Comparison of ENCODE assay signal across 8 cellular contexts in genomic region chr5:141382469-141383294, GRCh38. TPM values are rescaled to one million over a fixed set of nuclear protein-coding genes. Genes with fewer than 3 reads are reported as not detected.
A peak's percentile ranks its signal among the peaks of the same experiment; 100 is the strongest.
DNase-seq lines count a peak whose midpoint lies in the region; ATAC-seq and TF ChIP-seq lines count a peak whose summit lies in the region.
"Had no signal": no experiment of that assay in that cellular context is flagged by ENCODE, and none has a peak within 500 bp of the region (broad histone marks: within the 10 kb centered on the region; RNA-seq: fewer than 3 reads in every experiment).

PCDHGA7 (plus strand) TSS chr5:141382742; CDS start chr5:141382900, 158 bp downstream.

- DNase-seq in fibroblast of pulmonary artery (ENCODE audit: low read depth): peak; percentile 70
- DNase-seq in RKO (ENCODE audit: low spot score): no peak

- H3K9ac ChIP-seq in skeletal muscle tissue (ENCODE audit: low read depth in 1 of 3, low read length in 3 of 3): peak within 1 kb of the TSS in 1 of 3 donors; percentile 78

- no peak for TF ChIP-seq POLR2A in GM18505 (IDR thresholded peaks at IDR 0.05; ENCODE audit: borderline replicate concordance, extremely low read depth, insufficient read depth, insufficient read length)

- peaks cover 0 to 3% (median 0%) of the 10 kb centered on the region in 3 donors for H3K27me3 ChIP-seq in skeletal muscle tissue (ENCODE audit: control insufficient read depth in 3 of 3, insufficient read depth in 3 of 3, low read length in 3 of 3)

- H3K4me3 ChIP-seq in fibroblast of pulmonary artery (replicated peaks; ENCODE audit: low read depth, low read length) (peak within 1 kb of the TSS; percentile 57), skeletal muscle tissue (ENCODE audit: low read length in 3 of 3) (peak within 1 kb of the TSS; percentile 58 to 69 (median 61))

- ATAC-seq in GM19438 (IDR thresholded peaks at IDR 0.05; ENCODE audit: low read depth, unreplicated experiment) (peak; percentile 60), SK-N-SH treated with all-trans-retinoic acid at 6 μM for 48 hours (peak; percentile 97), GM18867 (IDR thresholded peaks at IDR 0.05; ENCODE audit: unreplicated experiment) (no peak), GM18505 (IDR thresholded peaks at IDR 0.05; ENCODE audit: unreplicated experiment) (no peak)

- H3K36me3 ChIP-seq in skeletal muscle tissue (ENCODE audit: control insufficient read depth in 3 of 3, insufficient read depth in 3 of 3, low read length in 3 of 3): no peaks in the 10 kb centered on the region

- no peak within 1 kb of the TSS for H3K27ac ChIP-seq in skeletal muscle tissue (ENCODE audit: low read depth, low read length)

- H3K9me3 ChIP-seq in skeletal muscle tissue (ENCODE audit: control insufficient read depth in 3 of 3, low read length in 3 of 3): peaks cover 8 to 24% (median 14%) of the 10 kb centered on the region in 3 donors

- TF ChIP-seq CTCF in fibroblast of pulmonary artery (IDR thresholded peaks at IDR 0.05; ENCODE audit: low read length, missing control alignments): peak; percentile 64

- H3K4me1 ChIP-seq in skeletal muscle tissue (ENCODE audit: control insufficient read depth in 3 of 3, insufficient read depth in 3 of 3, low read length in 3 of 3): peaks cover 0 to 5% (median 0%) of the 10 kb centered on the region in 3 donors

TF ChIP-seq in SK-N-SH treated with all-trans-retinoic acid at 6 μM for 48 hours, 23 proteins besides CTCF, POLR2A, EP300 and RAD21:
- TF ChIP-seq TCF4 (CRISPR knock-in tag; IDR thresholded peaks at IDR 0.05; ENCODE audit: borderline replicate concordance) (no peak), TSHZ2 (CRISPR knock-in tag; IDR thresholded peaks at IDR 0.05) (no peak), POU6F1 (CRISPR knock-in tag; IDR thresholded peaks at IDR 0.05; ENCODE audit: borderline replicate concordance, low read depth) (no peak), GLIS3 (CRISPR knock-in tag; IDR thresholded peaks at IDR 0.05) (no peak), ZNF70 (CRISPR knock-in tag; IDR thresholded peaks at IDR 0.05) (no peak), ZFP3 (CRISPR knock-in tag; IDR thresholded peaks at IDR 0.05) (no peak), BACH2 (CRISPR knock-in tag; IDR thresholded peaks at IDR 0.05; ENCODE audit: borderline replicate concordance) (no peak), ZNF565 (CRISPR knock-in tag; conservative IDR thresholded peaks at IDR 0.05; ENCODE audit: low read depth) (no peak), ZFP30 (CRISPR knock-in tag; IDR thresholded peaks at IDR 0.05) (no peak), ARNTL (CRISPR knock-in tag; IDR thresholded peaks at IDR 0.05; ENCODE audit: borderline replicate concordance, low read depth) (no peak), TOX (CRISPR knock-in tag; IDR thresholded peaks at IDR 0.05; ENCODE audit: borderline replicate concordance) (no peak), ZNF8 (CRISPR knock-in tag; IDR thresholded peaks at IDR 0.05) (no peak), ISL1 (CRISPR knock-in tag; IDR thresholded peaks at IDR 0.05) (no peak), SNAI2 (CRISPR knock-in tag; IDR thresholded peaks at IDR 0.05) (no peak), CSRNP3 (CRISPR knock-in tag; IDR thresholded peaks at IDR 0.05) (no peak), PPARA (CRISPR knock-in tag; IDR thresholded peaks at IDR 0.05; ENCODE audit: borderline replicate concordance) (no peak), ESRRG (CRISPR knock-in tag; IDR thresholded peaks at IDR 0.05) (no peak), CSDC2 (CRISPR knock-in tag; IDR thresholded peaks at IDR 0.05) (no peak), PATZ1 (CRISPR knock-in tag; IDR thresholded peaks at IDR 0.05; ENCODE audit: borderline replicate concordance) (no peak)

RNA-seq across cellular contexts. Expression of gene PCDHGA7, which starts in this region (rescaled TPM):
- 3.7 TPM for total RNA-seq in skeletal muscle tissue
- total RNA-seq: H7 had no signal

Comparison
In these comparisons a context has a peak if more than half of its experiments do, and no peak if none do; other contexts are left out.
1. ATAC-seq: peak in GM19438 (single experiment) and SK-N-SH treated with all-trans-retinoic acid at 6 μM for 48 hours (single experiment); none in GM18867 (single experiment) and GM18505 (single experiment).